In genomic region chr15:94522125-94522524, GRCh38 we compare ENCODE assay signal across 29 cellular contexts.
"Had no signal": no experiment of that assay in that cellular context is flagged by ENCODE, and none has a peak within 500 bp of the region (broad histone marks: within the 10 kb centered on the region; RNA-seq: fewer than 3 reads in every experiment).

No MANE protein-coding gene starts in this region.

- H3K27me3 Mint-ChIP-seq: activated CD4-positive, alpha-beta memory T cell treated with anti-CD3 and anti-CD28 coated beads, Interleukin-2, amount 10 ng/mL, durations not matched to agents 7 days and 5 days had no signal

- H3K4me3 ChIP-seq: esophagus squamous epithelium, gastroesophageal sphincter had no signal

- H3K36me3 Mint-ChIP-seq: activated naive CD8-positive, alpha-beta T cell had no signal

- H3K4me1 ChIP-seq: gastroesophageal sphincter had no signal

- DNase-seq: activated CD4-positive, alpha-beta memory T cell treated with anti-CD3 and anti-CD28 coated beads, Interleukin-2, amount 10 ng/mL, durations not matched to agents 7 days and 5 days; activated CD4-positive, alpha-beta T cell treated with anti-CD3 and anti-CD28 coated beads for 1 hour; activated CD4-positive, alpha-beta T cell treated with anti-CD3 and anti-CD28 coated beads for 4 hours; activated CD4-positive, alpha-beta T cell treated with anti-CD3 and anti-CD28 coated beads, Interleukin-2, amount 10 ng/mL, durations not matched to agents 7 days and 5 days; activated CD4-positive, alpha-beta T cell treated with anti-CD3 and anti-CD28 coated beads, Interleukin-2, amount 50 U/mL, for 4 hours; activated CD8-positive, alpha-beta memory T cell treated with anti-CD3 and anti-CD28 coated beads, Interleukin-2, amount 50 U/mL, for 48 hours; activated gamma-delta T cell; activated naive CD4-positive, alpha-beta T cell treated with anti-CD3 and anti-CD28 coated beads, Interleukin-2, amount 50 U/mL, for 16 hours; activated naive CD4-positive, alpha-beta T cell treated with Interleukin-2 at 50 U/mL for 16 hours; activated T-cell treated with anti-CD3 and anti-CD28 coated beads for 4 hours; activated T-cell treated with anti-CD3 and anti-CD28 coated beads, Interleukin-2, amount 50 U/mL, for 24 hours; activated T-cell treated with anti-CD3 and anti-CD28 coated beads, Interleukin-2, amount 50 U/mL, for 72 hours; amniotic stem cell; anterior cingulate cortex; brain microvascular endothelial cell; caudate nucleus; cortex of kidney; effector CD8-positive, alpha-beta T cell; erythroblast; esophagus squamous epithelium; foreskin melanocyte; T-helper 1 cell; T-helper 17 cell had no signal

- H3K27ac ChIP-seq: brain microvascular endothelial cell, gastroesophageal sphincter had no signal

- H3K36me3 ChIP-seq: brain microvascular endothelial cell, esophagus squamous epithelium, gastroesophageal sphincter had no signal

- H3K4me1 Mint-ChIP-seq: activated CD4-positive, alpha-beta memory T cell treated with anti-CD3 and anti-CD28 coated beads, Interleukin-2, amount 10 ng/mL, durations not matched to agents 7 days and 5 days; activated CD4-positive, alpha-beta T cell treated with anti-CD3 and anti-CD28 coated beads, Interleukin-2, amount 10 ng/mL, durations not matched to agents 7 days and 5 days; T-helper 17 cell had no signal

- FAIRE-seq: astrocyte, colon, endometrium, endothelial cell of umbilical vein had no signal

- H3K9me3 Mint-ChIP-seq: activated CD4-positive, alpha-beta memory T cell treated with anti-CD3 and anti-CD28 coated beads, Interleukin-2, amount 10 ng/mL, durations not matched to agents 7 days and 5 days; activated CD4-positive, alpha-beta T cell treated with anti-CD3 and anti-CD28 coated beads, Interleukin-2, amount 10 ng/mL, durations not matched to agents 7 days and 5 days; activated T-cell treated with anti-CD3 and anti-CD28 coated beads, Interleukin-2, amount 50 U/mL, for 24 hours; activated T-cell treated with anti-CD3 and anti-CD28 coated beads, Interleukin-2, amount 50 U/mL, for 72 hours had no signal

- H3K9me3 ChIP-seq: esophagus squamous epithelium had no signal

- H3K27me3 ChIP-seq: brain microvascular endothelial cell, esophagus squamous epithelium, gastroesophageal sphincter had no signal

- ATAC-seq: activated T-cell treated with anti-CD3 and anti-CD28 coated beads, Interleukin-2, amount 50 U/mL, for 72 hours; gastroesophageal sphincter; T-helper 17 cell had no signal

- H3K4me3 Mint-ChIP-seq: activated CD4-positive, alpha-beta memory T cell treated with anti-CD3 and anti-CD28 coated beads, Interleukin-2, amount 10 ng/mL, durations not matched to agents 7 days and 5 days; activated CD4-positive, alpha-beta T cell treated with anti-CD3 and anti-CD28 coated beads, Interleukin-2, amount 10 ng/mL, durations not matched to agents 7 days and 5 days; activated naive CD8-positive, alpha-beta T cell; activated T-cell treated with anti-CD3 and anti-CD28 coated beads, Interleukin-2, amount 50 U/mL, for 24 hours; activated T-cell treated with anti-CD3 and anti-CD28 coated beads, Interleukin-2, amount 50 U/mL, for 72 hours; T-helper 17 cell had no signal

- H3K27ac Mint-ChIP-seq: activated CD4-positive, alpha-beta memory T cell treated with anti-CD3 and anti-CD28 coated beads, Interleukin-2, amount 10 ng/mL, durations not matched to agents 7 days and 5 days; activated CD4-positive, alpha-beta T cell treated with anti-CD3 and anti-CD28 coated beads, Interleukin-2, amount 10 ng/mL, durations not matched to agents 7 days and 5 days; activated naive CD8-positive, alpha-beta T cell; activated T-cell treated with anti-CD3 and anti-CD28 coated beads, Interleukin-2, amount 50 U/mL, for 24 hours; activated T-cell treated with anti-CD3 and anti-CD28 coated beads, Interleukin-2, amount 50 U/mL, for 72 hours; T-helper 17 cell had no signal
